Comparison of ENCODE assay signal across 12 cellular contexts in genomic region chr3:33146791-33147445, GRCh38. TPM values are rescaled to one million over a fixed set of nuclear protein-coding genes. Genes with fewer than 3 reads are reported as not detected.
A peak's percentile ranks its signal among the peaks of the same experiment; 100 is the strongest.
DNase-seq lines count a peak whose midpoint lies in the region; ATAC-seq and TF ChIP-seq lines count a peak whose summit lies in the region.
"Had no signal": no experiment of that assay in that cellular context is flagged by ENCODE, and none has a peak within 500 bp of the region (broad histone marks: within the 10 kb centered on the region; RNA-seq: fewer than 3 reads in every experiment).

No MANE protein-coding gene starts in this region.

- peaks cover 0 to 9% (median 2%) of the 10 kb centered on the region in 4 donors for H3K36me3 ChIP-seq in right lobe of liver
- peaks cover 18% of the 10 kb centered on the region for H3K36me3 ChIP-seq in endodermal cell (ENCODE audit: control insufficient read depth, insufficient read depth, low read length)

- DNase-seq in Ammon's horn (ENCODE audit: low spot score) (peak; percentile 86), M059J (ENCODE audit: low read depth) (peak; percentile 66), brain pericyte (ENCODE audit: low read depth, low spot score) (peak; percentile 64), right lobe of liver (no peak), endodermal cell (no peak)
- no peak for DNase-seq in activated naive CD4-positive, alpha-beta T cell treated with Interleukin-2 at 50 U/mL for 16 hours
- no peak for DNase-seq in stimulated activated CD4-positive, alpha-beta T cell treated with anti-CD3 and anti-CD28 coated beads, Interleukin-4, amount 100 ng/mL, for 1 hour
- DNase-seq: activated CD4-positive, CD25-positive, alpha-beta regulatory T cell; H9; NCI-H69 had no signal

- H3K4me3 ChIP-seq in right lobe of liver: no peak overlapping the region
- H3K4me3 ChIP-seq in endodermal cell (ENCODE audit: low read length): no peak overlapping the region

- peak; percentile 22 to 58 (median 50) for ATAC-seq in right lobe of liver
- ATAC-seq in HG03442 (IDR thresholded peaks at IDR 0.05; ENCODE audit: unreplicated experiment): no peak
- ATAC-seq: CD8-positive, alpha-beta T cell had no signal

- no peak overlapping the region for H3K27ac ChIP-seq in right lobe of liver
- no peak overlapping the region for H3K27ac ChIP-seq in endodermal cell (ENCODE audit: low read depth, low read length)

- no peaks in the 10 kb centered on the region for H3K4me1 Mint-ChIP-seq in endodermal cell

- no peaks in the 10 kb centered on the region for H3K27me3 Mint-ChIP-seq in endodermal cell (ENCODE audit: insufficient read depth)

- intact Hi-C loops in right lobe of liver (cut with DNase I): loop anchor here in 1 of 2 donors (10.0 kb wide), 1 partner anchor 228 kb away; no protein-coding TSS in a partner anchor

- no peak overlapping the region for H3K27ac Mint-ChIP-seq in endodermal cell

- TF ChIP-seq CTCF in right lobe of liver (IDR thresholded peaks at IDR 0.05) (no peak), endodermal cell (conservative IDR thresholded peaks at IDR 0.05) (no peak)

- no peak overlapping the region for H3K9ac ChIP-seq in endodermal cell (ENCODE audit: extremely low read depth, low read length, poor library complexity, severe bottlenecking)

- no peak for TF ChIP-seq POLR2A in right lobe of liver (IDR thresholded peaks at IDR 0.05)

- no peaks in the 10 kb centered on the region for H3K9me3 Mint-ChIP-seq in endodermal cell
- H3K9me3 Mint-ChIP-seq: CD8-positive, alpha-beta T cell; H9 had no signal

- H3K4me1 ChIP-seq in right lobe of liver (peaks cover 0 to 11% (median 0%) of the 10 kb centered on the region in 4 donors), endodermal cell (ENCODE audit: control insufficient read depth, insufficient read depth, low read length) (no peaks in the 10 kb centered on the region)

- H3K36me3 Mint-ChIP-seq in endodermal cell (ENCODE audit: low read depth): peaks cover 17% of the 10 kb centered on the region

- 52% methylated on average over 5 of the region's 8 CpGs for WGBS in right lobe of liver (ENCODE audit: insufficient coverage, low coverage, low lambda C conversion rate, missing lambda C conversion rate)
- WGBS in endodermal cell (ENCODE audit: insufficient coverage in 1 of 2, insufficient read length in 1 of 2), 2 experiments: 83 to 95% methylated on average over 1 to 8 of the region's 8 CpGs

- no peak overlapping the region for H3K4me3 Mint-ChIP-seq in endodermal cell
- H3K4me3 Mint-ChIP-seq: CD8-positive, alpha-beta T cell; H9 had no signal

- H3K9me3 ChIP-seq in right lobe of liver (no peaks in the 10 kb centered on the region), endodermal cell (ENCODE audit: control insufficient read depth, low read length) (no peaks in the 10 kb centered on the region)

- H3K27me3 ChIP-seq in right lobe of liver (no peaks in the 10 kb centered on the region), endodermal cell (ENCODE audit: control insufficient read depth, insufficient read depth, low read length, poor library complexity, severe bottlenecking) (no peaks in the 10 kb centered on the region)

RNA-seq across cellular contexts. Expression of gene CRTAP, which starts 33.1 kb away (rescaled TPM):
- 280 and 301 TPM in 2 replicates for total RNA-seq in M059J (2014; rRNA removed; shearing (Covaris generic))
- total RNA-seq in right lobe of liver: 10 to 100 TPM; 33.1 to 54.9 (median 46.8) TPM
- 100 to 1,000 TPM; 164 to 166 TPM for total RNA-seq in endodermal cell
- 109 TPM for polyA plus RNA-seq in endodermal cell (2013, experiment 1 of 2)
- 107 TPM for polyA plus RNA-seq in endodermal cell (2013, experiment 2 of 2)

RNA-seq across cellular contexts. Expression of gene GLB1, which starts 50.0 kb away (rescaled TPM):
- total RNA-seq in M059J (2014; rRNA removed; shearing (Covaris generic)): 61.6 and 98.2 TPM in 2 replicates
- 10 to 100 TPM; 42.7 to 52.7 (median 49.4) TPM for total RNA-seq in right lobe of liver
- total RNA-seq in endodermal cell: 10 to 100 TPM; 66.9 to 67.9 TPM
- polyA plus RNA-seq in endodermal cell (2013, experiment 1 of 2): 39.6 TPM
- polyA plus RNA-seq in endodermal cell (2013, experiment 2 of 2): 42.1 TPM

RNA-seq across cellular contexts. Expression of gene TMPPE, which starts 50.0 kb away (rescaled TPM):
- total RNA-seq in M059J (2014; rRNA removed; shearing (Covaris generic)): 1.3 and 3.4 TPM in 2 replicates
- total RNA-seq in right lobe of liver (1 to 10 TPM; 2.8 to 3.8 (median 3.4) TPM), endodermal cell (1 to 10 TPM; 5.2 to 8.4 TPM)
- polyA plus RNA-seq in endodermal cell (2013, experiment 1 of 2): 1.1 TPM
- polyA plus RNA-seq in endodermal cell (2013, experiment 2 of 2): 1.4 TPM

Comparison
In these comparisons a context has a peak if more than half of its experiments do, and no peak if none do; other contexts are left out.
1. DNase-seq: peak in Ammon's horn (single experiment), M059J (single experiment) and brain pericyte (single experiment); none in right lobe of liver (0 of 3), endodermal cell (single experiment), activated naive CD4-positive, alpha-beta T cell treated with Interleukin-2 at 50 U/mL for 16 hours (single experiment) and stimulated activated CD4-positive, alpha-beta T cell treated with anti-CD3 and anti-CD28 coated beads, Interleukin-4, amount 100 ng/mL, for 1 hour (single experiment).